Comparison of ENCODE assay signal across 8 cellular contexts in genomic region chr1:61042679-61043009, GRCh38. TPM values are rescaled to one million over a fixed set of nuclear protein-coding genes. Genes with fewer than 3 reads are reported as not detected.
A peak's percentile ranks its signal among the peaks of the same experiment; 100 is the strongest.
DNase-seq lines count a peak whose midpoint lies in the region; ATAC-seq and TF ChIP-seq lines count a peak whose summit lies in the region.

No MANE protein-coding gene starts in this region.

- no peak for TF ChIP-seq CTCF in gastroesophageal sphincter (IDR thresholded peaks at IDR 0.05)
- TF ChIP-seq CTCF in sigmoid colon (IDR thresholded peaks at IDR 0.05): no peak

- H3K4me1 Mint-ChIP-seq in T-helper 17 cell: peaks cover 3% of the 10 kb centered on the region

- H3K9me3 ChIP-seq in T-helper 17 cell (ENCODE audit: control insufficient read depth, low read length, poor library complexity, severe bottlenecking) (no peaks in the 10 kb centered on the region), gastroesophageal sphincter (no peaks in the 10 kb centered on the region), sigmoid colon (no peaks in the 10 kb centered on the region)

- H3K27me3 ChIP-seq in gastroesophageal sphincter: no peaks in the 10 kb centered on the region
- no peaks in the 10 kb centered on the region for H3K27me3 ChIP-seq in sigmoid colon

- H3K36me3 ChIP-seq in gastroesophageal sphincter (no peaks in the 10 kb centered on the region), sigmoid colon (no peaks in the 10 kb centered on the region)

- TF ChIP-seq POLR2A in gastroesophageal sphincter (IDR thresholded peaks at IDR 0.05): no peak
- no peak for TF ChIP-seq POLR2A in sigmoid colon (IDR thresholded peaks at IDR 0.05)

- peaks cover 2% of the 10 kb centered on the region for H3K36me3 Mint-ChIP-seq in T-helper 17 cell (ENCODE audit: low read depth)

- H3K4me3 Mint-ChIP-seq in T-helper 17 cell: peak overlapping the region; percentile 50

- H3K4me3 ChIP-seq in gastroesophageal sphincter (peak overlapping the region; percentile 59 to 62), sigmoid colon (peak overlapping the region; percentile 47 to 62 (median 58))

- peaks cover 50% of the 10 kb centered on the region for H3K27me3 Mint-ChIP-seq in T-helper 17 cell

- ATAC-seq in GM19397 (IDR thresholded peaks at IDR 0.05; ENCODE audit: unreplicated experiment) (peak; percentile 12), T-helper 17 cell (no peak), gastroesophageal sphincter (no peak), HG03565 (IDR thresholded peaks at IDR 0.05; ENCODE audit: unreplicated experiment) (no peak), HG02973 (IDR thresholded peaks at IDR 0.05; ENCODE audit: unreplicated experiment) (no peak), GM18520 (IDR thresholded peaks at IDR 0.05; ENCODE audit: unreplicated experiment) (no peak)

- peak overlapping the region in 3 of 4 donors; percentile 72 to 88 (median 85) for H3K27ac ChIP-seq in gastroesophageal sphincter
- H3K27ac ChIP-seq in sigmoid colon: peak overlapping the region; percentile 74 to 83 (median 76)

- 67 to 82% methylated on average over 4 to 5 of the region's 16 CpGs for WGBS in gastroesophageal sphincter (ENCODE audit: low coverage in 1 of 2), 2 donors
- WGBS in sigmoid colon, 2 donors: 26 to 30% methylated on average over 16 of the region's 16 CpGs

- intact Hi-C loops in sigmoid colon (cut with DNase I): loop anchor here (2.0 to 10.0 kb wide), 4 partner anchors 72 to 1066 kb away; partner anchors contain the start of gene PATJ

- TF ChIP-seq EP300 in gastroesophageal sphincter (IDR thresholded peaks at IDR 0.05) (no peak), sigmoid colon (IDR thresholded peaks at IDR 0.05) (no peak)

- H3K4me1 ChIP-seq in gastroesophageal sphincter (peaks cover 0 to 13% (median 0%) of the 10 kb centered on the region in 3 donors), sigmoid colon (peaks cover 0 to 12% (median 4%) of the 10 kb centered on the region in 4 donors)

- DNase-seq in T-helper 17 cell (no peak), sigmoid colon (no peak)
- no peak for DNase-seq in stimulated activated naive CD4-positive, alpha-beta T cell treated with Interleukin-2 at 50 U/mL for 16 hours (lab: John Stamatoyannopoulos, UW)

- H3K27ac Mint-ChIP-seq in T-helper 17 cell: no peak overlapping the region

RNA-seq across cellular contexts. Expression of gene NFIA, which starts 39.7 kb away (rescaled TPM):
- 1 to 10 TPM; 5.0 to 5.2 TPM for total RNA-seq in T-helper 17 cell
- total RNA-seq in gastroesophageal sphincter: 100 to 1,000 TPM; 123 to 205 (median 149) TPM
- total RNA-seq in sigmoid colon: 100 to 1,000 TPM in 1 of 4 donors, 10 to 100 TPM in 3; 79.7 to 154 (median 89.1) TPM
- polyA plus RNA-seq in sigmoid colon: 1 to 10 TPM; 2.3 to 7.6 (median 4.2) TPM

Comparison
In these comparisons a context has a peak if more than half of its experiments do, and no peak if none do; other contexts are left out.
1. RNA of gene NFIA, which starts 39.7 kb away (total RNA-seq): 123 to 205 TPM in gastroesophageal sphincter and 79.7 to 154 TPM in sigmoid colon; 5.0 to 5.2 TPM in T-helper 17 cell; every median in the first group is over 10 times any median in the second.